In genomic region chr22:20205964-20206708, GRCh38 we compare ENCODE assay signal across 1 cellular context.
A peak's percentile ranks its signal among the peaks of the same experiment; 100 is the strongest.
TF ChIP-seq lines count a peak whose summit lies in the region.

No MANE protein-coding gene starts in this region.

TF ChIP-seq in K562, 482 proteins besides CTCF, POLR2A, EP300 and RAD21 (continued from another document and continues in another):
- TF ChIP-seq RBBP5 (IDR thresholded peaks at IDR 0.05; ENCODE audit: borderline replicate concordance, insufficient read depth, low read length, poor library complexity, severe bottlenecking) (no peak), GTF2B (IDR thresholded peaks at IDR 0.05; ENCODE audit: extremely low read depth, insufficient read length) (no peak), FOXK2 (conservative IDR thresholded peaks at IDR 0.05 in 1 of 2, IDR thresholded peaks at IDR 0.05 in 1 of 2; ENCODE audit: low read depth in 2 of 2) (peak; percentile 95 to 97; a peak in 3 of 4 replicates), RUNX1 (IDR thresholded peaks at IDR 0.05; ENCODE audit: low read depth) (no peak), KLF13 (tag; IDR thresholded peaks at IDR 0.05; ENCODE audit: borderline replicate concordance, low read depth) (peak; percentile 92), HNRNPLL (IDR thresholded peaks at IDR 0.05; ENCODE audit: low read depth, low read length, poor library complexity, severe bottlenecking) (no peak), THRA (IDR thresholded peaks at IDR 0.05) (no peak), ZKSCAN8 (CRISPR knock-in tag; IDR thresholded peaks at IDR 0.05) (no peak), PCBP1 (IDR thresholded peaks at IDR 0.05; ENCODE audit: low read depth, low read length, poor library complexity, severe bottlenecking) (no peak), TCF7 (IDR thresholded peaks at IDR 0.05; ENCODE audit: borderline replicate concordance) (no peak), KDM5B (IDR thresholded peaks at IDR 0.05; ENCODE audit: insufficient replicate concordance, low read depth, low read length) (peak; percentile 95), ATF4 (CRISPR knock-in tag; IDR thresholded peaks at IDR 0.05) (peak; percentile 68; the same call in 1 of the 2 replicates), BRD9 (IDR thresholded peaks at IDR 0.05; ENCODE audit: low read depth, partially characterized antibody) (no peak), TEAD1 (CRISPR knock-in tag; IDR thresholded peaks at IDR 0.05) (no peak; a peak in 1 of 4 replicates), E4F1 (CRISPR knock-in tag; IDR thresholded peaks at IDR 0.05; ENCODE audit: borderline replicate concordance) (no peak; the same call in 1 of the 2 replicates), EHMT2 (IDR thresholded peaks at IDR 0.05) (peak; percentile 99), ZNF354B (CRISPR knock-in tag; IDR thresholded peaks at IDR 0.05) (no peak), ZNF609 (CRISPR knock-in tag; IDR thresholded peaks at IDR 0.05; ENCODE audit: borderline replicate concordance) (no peak), GATA2 (CRISPR knock-in tag; IDR thresholded peaks at IDR 0.05) (no peak), ZNF41 (CRISPR knock-in tag; conservative IDR thresholded peaks at IDR 0.05) (0 out of 2 replicates have a peak, but pooled peaks have one; percentile 72), NFATC3 (IDR thresholded peaks at IDR 0.05) (no peak), SPI1 (IDR thresholded peaks at IDR 0.05; ENCODE audit: borderline replicate concordance, low read depth, low read length) (peak; percentile 98), SIRT6 (IDR thresholded peaks at IDR 0.05; ENCODE audit: low read depth, low read length) (no peak), ZNF445 (CRISPR knock-in tag; IDR thresholded peaks at IDR 0.05; ENCODE audit: low read depth) (no peak), ZBTB12 (CRISPR knock-in tag; IDR thresholded peaks at IDR 0.05) (peak; percentile 77), EZH2 (IDR thresholded peaks at IDR 0.05; ENCODE audit: borderline replicate concordance, low read depth, low read length) (no peak), NCOA1 (IDR thresholded peaks at IDR 0.05; ENCODE audit: low read depth) (no peak; the same call in none of the 2 replicates), HMGN3 (IDR thresholded peaks at IDR 0.05; ENCODE audit: borderline replicate concordance, extremely low read depth, insufficient read length, low read depth, low read length) (no peak), CREBBP (IDR thresholded peaks at IDR 0.05; ENCODE audit: low read depth, low read length) (no peak), ZNF23 (CRISPR knock-in tag; IDR thresholded peaks at IDR 0.05) (no peak), RHOXF2B (CRISPR knock-in tag; conservative IDR thresholded peaks at IDR 0.05) (peak; percentile 86), ZNF175 (CRISPR knock-in tag; IDR thresholded peaks at IDR 0.05; ENCODE audit: low read depth) (peak; percentile 88), ZNF584 (CRISPR knock-in tag; IDR thresholded peaks at IDR 0.05; ENCODE audit: low read depth) (peak; percentile 87), ZFP30 (CRISPR knock-in tag; IDR thresholded peaks at IDR 0.05; ENCODE audit: borderline replicate concordance) (no peak), ZNF77 (CRISPR knock-in tag; IDR thresholded peaks at IDR 0.05) (peak; percentile 84; the same call in 1 of the 2 replicates), ZNF592 (IDR thresholded peaks at IDR 0.05) (no peak), ZNF143 (CRISPR knock-in tag; IDR thresholded peaks at IDR 0.05) (no peak), DDX20 (tag; IDR thresholded peaks at IDR 0.05; ENCODE audit: low read depth) (no peak), NFE2L1 (tag; IDR thresholded peaks at IDR 0.05; ENCODE audit: borderline replicate concordance, low read depth) (no peak), ZNF140 (CRISPR knock-in tag; IDR thresholded peaks at IDR 0.05) (no peak), STAT5A (IDR thresholded peaks at IDR 0.05; ENCODE audit: borderline replicate concordance, low read length) (no peak), SOX6 (IDR thresholded peaks at IDR 0.05) (peak; percentile 47; the same call in 1 of the 2 replicates), HDAC1 (IDR thresholded peaks at IDR 0.05) (peak in 1 of 2 experiments; percentile 92; a peak in 2 of 4 replicates), CHD4 (IDR thresholded peaks at IDR 0.05; ENCODE audit: insufficient read depth, insufficient replicate concordance, low read depth, low read length, poor library complexity, severe bottlenecking) (no peak), ILK (tag; IDR thresholded peaks at IDR 0.05; ENCODE audit: borderline replicate concordance, low read depth) (no peak), CREB1 (IDR thresholded peaks at IDR 0.05) (peak; percentile 60), CREB1 (CRISPR knock-in tag; IDR thresholded peaks at IDR 0.05) (no peak), GTF2F1 (IDR thresholded peaks at IDR 0.05; ENCODE audit: low read depth, low read length) (no peak), CEBPG (CRISPR knock-in tag; IDR thresholded peaks at IDR 0.05) (no peak), CEBPG (tag; conservative IDR thresholded peaks at IDR 0.05 in 1 of 2, IDR thresholded peaks at IDR 0.05 in 1 of 2) (no peak; a peak in 1 of 4 replicates), ZNF830 (CRISPR knock-in tag; IDR thresholded peaks at IDR 0.05) (peak; percentile 88), BHLHE40 (IDR thresholded peaks at IDR 0.05; ENCODE audit: low read length) (no peak)
